In the genomic region with DNA sequence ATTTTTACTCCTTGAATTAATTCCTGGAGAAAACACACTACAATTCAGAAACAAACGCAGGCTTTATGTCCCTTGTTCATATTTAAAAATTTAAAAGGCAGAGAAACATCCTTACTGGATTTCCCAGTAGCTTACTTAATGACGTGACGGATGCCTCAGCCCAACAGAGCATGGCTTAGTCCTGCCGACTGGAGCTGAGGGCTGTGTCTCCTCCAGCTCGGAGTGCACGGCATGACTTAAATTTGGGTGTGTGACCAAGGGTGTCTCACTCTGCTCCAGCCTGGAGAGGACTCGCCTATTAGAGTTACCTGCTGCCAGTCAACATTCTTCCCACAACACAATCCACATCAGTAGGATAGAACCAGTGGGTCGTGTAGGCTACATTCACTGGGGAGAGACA, we compare ENCODE assay signal across 25 cellular contexts.
"Had no signal": no experiment of that assay in that cellular context is flagged by ENCODE, and none has a peak within 500 bp of the region (broad histone marks: within the 10 kb centered on the region; RNA-seq: fewer than 3 reads in every experiment).

No MANE protein-coding gene starts in this region.

- H3K27me3 Mint-ChIP-seq: activated CD4-positive, alpha-beta T cell treated with anti-CD3 and anti-CD28 coated beads, Interleukin-2, amount 10 ng/mL, durations not matched to agents 7 days and 5 days; activated CD8-positive, alpha-beta T cell treated with anti-CD3 and anti-CD28 coated beads for 36 hours had no signal

- H3K9me3 Mint-ChIP-seq: activated CD4-positive, alpha-beta T cell treated with anti-CD3 and anti-CD28 coated beads, Interleukin-2, amount 10 ng/mL, durations not matched to agents 7 days and 5 days; activated CD8-positive, alpha-beta T cell treated with anti-CD3 and anti-CD28 coated beads for 36 hours; activated naive CD4-positive, alpha-beta T cell treated with anti-CD3 and anti-CD28 coated beads for 36 hours; activated naive CD8-positive, alpha-beta T cell treated with anti-CD3 and anti-CD28 coated beads, Interleukin-2, amount 10 ng/mL, durations not matched to agents 7 days and 5 days; activated T-cell treated with anti-CD3 and anti-CD28 coated beads, Interleukin-2, amount 50 U/mL, for 4 hours; activated T-helper 2 cell treated with anti-CD3 and anti-CD28 coated beads, Interferon-gamma antibody, Interleukin-2, Interleukin-4, amounts not matched to agents 10 μg/mL and 5 μg/mL and 100 μg/mL, durations not matched to agents 14 hours and 24 hours and 36 hours; natural killer cell; stimulated activated naive CD8-positive, alpha-beta T cell treated with anti-CD3 and anti-CD28 coated beads, Interleukin-15, Interleukin-2, amounts not matched to agents 100 ng/mL and 50 ng/mL, for 24 hours had no signal

- H3K4me3 Mint-ChIP-seq: activated CD4-positive, alpha-beta T cell treated with anti-CD3 and anti-CD28 coated beads, Interleukin-2, amount 10 ng/mL, durations not matched to agents 7 days and 5 days; activated CD8-positive, alpha-beta T cell treated with anti-CD3 and anti-CD28 coated beads for 36 hours; activated naive CD4-positive, alpha-beta T cell treated with anti-CD3 and anti-CD28 coated beads for 36 hours; activated naive CD8-positive, alpha-beta T cell treated with anti-CD3 and anti-CD28 coated beads, Interleukin-2, amount 10 ng/mL, durations not matched to agents 7 days and 5 days; activated T-cell treated with anti-CD3 and anti-CD28 coated beads, Interleukin-2, amount 50 U/mL, for 4 hours; stimulated activated naive CD8-positive, alpha-beta T cell treated with anti-CD3 and anti-CD28 coated beads, Interleukin-15, Interleukin-2, amounts not matched to agents 100 ng/mL and 50 ng/mL, for 24 hours had no signal

- H3K9ac ChIP-seq: parathyroid adenoma had no signal

- DNase-seq: activated CD4-positive, alpha-beta T cell treated with anti-CD3 and anti-CD28 coated beads, Interleukin-2, amount 10 ng/mL, durations not matched to agents 7 days and 5 days; activated CD4-positive, CD25-positive, alpha-beta regulatory T cell treated with anti-CD3 and anti-CD28 coated beads, Interleukin-2, amount 50 U/mL, for 72 hours; activated CD8-positive, alpha-beta T cell treated with anti-CD3 and anti-CD28 coated beads for 36 hours; activated naive CD4-positive, alpha-beta T cell treated with anti-CD3 and anti-CD28 coated beads for 36 hours; activated naive CD8-positive, alpha-beta T cell treated with anti-CD3 and anti-CD28 coated beads, Interleukin-2, amount 10 ng/mL, durations not matched to agents 7 days and 5 days; activated T-cell treated with anti-CD3 and anti-CD28 coated beads, Interleukin-2, amount 50 U/mL, for 4 hours; amniotic stem cell; left colon; natural killer cell; sigmoid colon; stimulated activated CD4-positive, alpha-beta T cell treated with anti-CD3 and anti-CD28 coated beads, Interleukin-4, amount 100 ng/mL, for 4 hours; substantia nigra; T-helper 1 cell; WERI-Rb-1 had no signal

- H3K4me1 ChIP-seq: gastroesophageal sphincter, heart left ventricle, parathyroid adenoma, sigmoid colon, upper lobe of right lung had no signal

- H3K36me3 ChIP-seq: gastroesophageal sphincter, heart left ventricle, neutrophil, sigmoid colon, thyroid gland, upper lobe of right lung, WERI-Rb-1 had no signal

- H3K27ac ChIP-seq: coronary artery, epithelial cell of prostate, gastroesophageal sphincter, neutrophil, parathyroid adenoma, sigmoid colon, thyroid gland, upper lobe of right lung, WERI-Rb-1 had no signal

- H3K4me3 ChIP-seq: coronary artery, gastroesophageal sphincter, heart left ventricle, lung, sigmoid colon, thyroid gland, upper lobe of right lung had no signal

- H3K9me3 ChIP-seq: gastroesophageal sphincter, heart left ventricle, neutrophil, sigmoid colon, thyroid gland, upper lobe of right lung had no signal

- H3K27ac Mint-ChIP-seq: activated CD8-positive, alpha-beta T cell treated with anti-CD3 and anti-CD28 coated beads for 36 hours; activated naive CD4-positive, alpha-beta T cell treated with anti-CD3 and anti-CD28 coated beads for 36 hours; activated naive CD8-positive, alpha-beta T cell treated with anti-CD3 and anti-CD28 coated beads, Interleukin-2, amount 10 ng/mL, durations not matched to agents 7 days and 5 days; activated T-helper 2 cell treated with anti-CD3 and anti-CD28 coated beads, Interferon-gamma antibody, Interleukin-2, Interleukin-4, amounts not matched to agents 10 μg/mL and 5 μg/mL and 100 μg/mL, durations not matched to agents 14 hours and 24 hours and 36 hours; stimulated activated naive CD8-positive, alpha-beta T cell treated with anti-CD3 and anti-CD28 coated beads, Interleukin-15, Interleukin-2, amounts not matched to agents 100 ng/mL and 50 ng/mL, for 24 hours had no signal

- H3K4me1 Mint-ChIP-seq: activated CD4-positive, alpha-beta T cell treated with anti-CD3 and anti-CD28 coated beads, Interleukin-2, amount 10 ng/mL, durations not matched to agents 7 days and 5 days; activated naive CD8-positive, alpha-beta T cell treated with anti-CD3 and anti-CD28 coated beads, Interleukin-2, amount 10 ng/mL, durations not matched to agents 7 days and 5 days had no signal

- H3K36me3 Mint-ChIP-seq: activated naive CD8-positive, alpha-beta T cell treated with anti-CD3 and anti-CD28 coated beads, Interleukin-2, amount 10 ng/mL, durations not matched to agents 7 days and 5 days; natural killer cell had no signal

- H3K27me3 ChIP-seq: heart left ventricle, neutrophil, sigmoid colon, thyroid gland, upper lobe of right lung had no signal
